Comparison of ENCODE assay signal across 20 cellular contexts in the genomic region with DNA sequence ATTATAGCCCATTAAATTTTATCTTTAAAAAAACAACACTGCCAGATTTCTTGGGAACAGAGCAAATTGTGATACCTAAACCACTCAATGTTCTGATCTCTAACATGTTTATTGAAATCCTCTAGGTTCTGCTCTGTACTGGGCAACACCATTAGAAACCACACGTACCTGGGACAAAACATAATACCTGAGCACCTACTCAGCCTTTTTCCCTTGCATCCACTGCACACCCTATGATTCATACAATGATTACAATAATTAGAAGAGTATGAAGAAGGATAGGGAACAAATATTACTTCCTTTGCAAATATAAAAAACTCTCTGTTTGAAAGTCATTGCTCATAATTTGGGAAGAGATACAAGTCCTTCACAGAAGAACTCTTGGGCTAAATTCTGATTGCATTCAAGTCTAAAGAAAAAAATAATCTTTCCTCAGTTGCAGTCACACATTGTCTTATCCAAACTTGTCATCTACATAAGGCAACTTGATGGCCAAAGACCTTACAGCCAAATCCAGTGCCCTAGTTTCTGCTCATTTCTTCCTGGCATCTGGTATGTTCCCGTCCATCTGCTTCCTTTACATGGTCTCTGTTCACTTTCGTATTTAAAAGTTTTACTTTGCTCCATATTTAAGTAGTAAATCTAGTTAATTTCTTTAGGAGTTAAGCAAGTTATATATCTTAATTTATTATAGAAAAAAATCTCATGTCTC.
DNase-seq lines count a peak whose midpoint lies in the region; ATAC-seq, FAIRE-seq and TF ChIP-seq lines count a peak whose summit lies in the region.
"Had no signal": no experiment of that assay in that cellular context is flagged by ENCODE, and none has a peak within 500 bp of the region (broad histone marks: within the 10 kb centered on the region; RNA-seq: fewer than 3 reads in every experiment).

No MANE protein-coding gene starts in this region.

- POLR2A ChIA-PET in WTC11 (lab: Charles Lee), result no interaction called here

- ATAC-seq in WTC11, result no peak
- ATAC-seq in activated naive CD4-positive, alpha-beta T cell treated with anti-CD3 and anti-CD28 coated beads, Interleukin-2, amount 50 U/mL, for 72 hours, result no peak
- ATAC-seq: CD8-positive, alpha-beta T cell; GM12878; GM23338 had no signal

- peaks cover 14% of the 10 kb centered on the region for H3K4me1 Mint-ChIP-seq in WTC11
- H3K4me1 Mint-ChIP-seq: B cell had no signal

- dilution Hi-C loops in keratinocyte (cut with MboI; ENCODE audit: extremely low pct_ligation_motif_present, low sequenced_read_pairs), result no loop called here

- no peaks in the 10 kb centered on the region for H3K9me3 ChIP-seq in keratinocyte (ENCODE audit: control insufficient read depth, low read depth, low read length)

- H3K9me3 Mint-ChIP-seq in WTC11, result peaks cover 27% of the 10 kb centered on the region
- H3K9me3 Mint-ChIP-seq in activated naive CD4-positive, alpha-beta T cell treated with anti-CD3 and anti-CD28 coated beads, Interleukin-2, amount 50 U/mL, for 72 hours, result peaks cover 23 to 27% of the 10 kb centered on the region in 2 donors
- H3K9me3 Mint-ChIP-seq: GM23338 had no signal

- H4K20me1 ChIP-seq in keratinocyte (ENCODE audit: control insufficient read depth, extremely low read depth, insufficient read depth, low read length), result no peaks in the 10 kb centered on the region
- H4K20me1 ChIP-seq: BLaER1 treated with 17β-estradiol and CSF1 and Interleukin-3, amounts not matched to agents 10 nM and 100 nM had no signal

- H3K36me3 ChIP-seq in keratinocyte (ENCODE audit: control insufficient read depth in 2 of 2, extremely low read depth in 1 of 2, insufficient read depth in 2 of 2, low read length in 2 of 2), result no peaks in the 10 kb centered on the region
- H3K36me3 ChIP-seq: BLaER1 treated with 17β-estradiol and CSF1 and Interleukin-3, amounts not matched to agents 10 nM and 100 nM had no signal

- H3K27ac ChIP-seq in keratinocyte (ENCODE audit: control insufficient read depth, insufficient read depth, low read length), result peak overlapping the region; percentile 80
- H3K27ac ChIP-seq: BLaER1 treated with 17β-estradiol and CSF1 and Interleukin-3, amounts not matched to agents 10 nM and 100 nM; HL-60 had no signal

- no peaks in the 10 kb centered on the region for H3K79me2 ChIP-seq in keratinocyte (ENCODE audit: control insufficient read depth, insufficient read depth, low read length)

- H3K4me3 ChIP-seq in epithelial cell of esophagus (ENCODE audit: low read length), result no peak overlapping the region
- H3K4me3 ChIP-seq in keratinocyte (ENCODE audit: control insufficient read depth in 2 of 3, extremely low read depth in 1 of 3, insufficient read depth in 2 of 3, low read depth in 1 of 3, low read length in 3 of 3), result no peak overlapping the region
- H3K4me3 ChIP-seq: BLaER1 treated with 17β-estradiol and CSF1 and Interleukin-3, amounts not matched to agents 10 nM and 100 nM; GM12878; GM23338 had no signal

- H3K9me1 ChIP-seq in keratinocyte (ENCODE audit: control insufficient read depth, extremely low read depth, insufficient read depth, low read length), result no peaks in the 10 kb centered on the region

- 0 out of 2 replicates have a peak overlapping the region, but pooled peaks have one; percentile 49 for H3K27ac Mint-ChIP-seq in WTC11
- no peak overlapping the region for H3K27ac Mint-ChIP-seq in activated naive CD4-positive, alpha-beta T cell treated with anti-CD3 and anti-CD28 coated beads, Interleukin-2, amount 50 U/mL, for 72 hours
- H3K27ac Mint-ChIP-seq: B cell; CD8-positive, alpha-beta T cell; GM23338 had no signal

- CTCF ChIA-PET in WTC11 (lab: Charles Lee), result no interaction called here

- H3K27me3 Mint-ChIP-seq in WTC11 (ENCODE audit: low read depth), result no peaks in the 10 kb centered on the region
- H3K27me3 Mint-ChIP-seq: B cell had no signal

- H3K4me1 ChIP-seq in keratinocyte (ENCODE audit: control insufficient read depth, extremely low read depth, insufficient read depth, low read length), result peaks cover 30% of the 10 kb centered on the region
- H3K4me1 ChIP-seq: BLaER1 treated with 17β-estradiol and CSF1 and Interleukin-3, amounts not matched to agents 10 nM and 100 nM had no signal

- H3K27me3 ChIP-seq in keratinocyte (ENCODE audit: control insufficient read depth, extremely low read depth, insufficient read depth, low read length), result no peaks in the 10 kb centered on the region
- H3K27me3 ChIP-seq: BLaER1 treated with 17β-estradiol and CSF1 and Interleukin-3, amounts not matched to agents 10 nM and 100 nM had no signal

- peak overlapping the region; percentile 32 for H3K4me2 ChIP-seq in keratinocyte (ENCODE audit: control insufficient read depth, extremely low read depth, insufficient read depth, low read depth, low read length)
- H3K4me2 ChIP-seq: BLaER1 treated with 17β-estradiol and CSF1 and Interleukin-3, amounts not matched to agents 10 nM and 100 nM; GM23338 had no signal

- peak overlapping the region; percentile 51 for H2AFZ ChIP-seq in keratinocyte (ENCODE audit: control insufficient read depth, low read length)
- H2AFZ ChIP-seq: GM23338 had no signal

- H3K36me3 Mint-ChIP-seq in WTC11, result peaks cover 7% of the 10 kb centered on the region
- no peaks in the 10 kb centered on the region for H3K36me3 Mint-ChIP-seq in activated naive CD4-positive, alpha-beta T cell treated with anti-CD3 and anti-CD28 coated beads, Interleukin-2, amount 50 U/mL, for 72 hours
- H3K36me3 Mint-ChIP-seq: CD8-positive, alpha-beta T cell had no signal

- FAIRE-seq in keratinocyte (lab: Jason Lieb, UNC), result peak; percentile 29
- FAIRE-seq: GM12878, GM19239, H54, HTR-8/SVneo had no signal

- H3K9ac ChIP-seq in keratinocyte (ENCODE audit: control insufficient read depth, extremely low read depth, insufficient read depth, low read length), result no peak overlapping the region
- H3K9ac ChIP-seq: BLaER1 treated with 17β-estradiol and CSF1 and Interleukin-3, amounts not matched to agents 10 nM and 100 nM had no signal

- H3K4me3 Mint-ChIP-seq in WTC11, result no peak overlapping the region
- H3K4me3 Mint-ChIP-seq: B cell; CD8-positive, alpha-beta T cell; GM23338 had no signal

- TF ChIP-seq CTCF in WTC11 (IDR thresholded peaks at IDR 0.05) (no peak), epithelial cell of esophagus (IDR thresholded peaks at IDR 0.05; ENCODE audit: insufficient read depth, low read depth, low read length, missing control alignments) (no peak), keratinocyte (optimal IDR thresholded peaks at IDR 0.05 in 1 of 3, IDR thresholded peaks at IDR 0.05 in 1 of 3, conservative IDR thresholded peaks at IDR 0.05 in 1 of 3; ENCODE audit: extremely low read depth in 1 of 3, insufficient read depth in 2 of 3, low read length in 3 of 3) (no peak)

- peak; percentile 11 for DNase-seq in HPDE6-E6E7 (ENCODE audit: extremely low spot score)
- no peak for DNase-seq in WTC11 (ENCODE audit: low spot score)
- DNase-seq in epithelial cell of esophagus (ENCODE audit: low read depth), result peak; percentile 89
- DNase-seq in keratinocyte (ENCODE audit: low read depth, low spot score), result peak; percentile 4
- no peak for DNase-seq in activated naive CD4-positive, alpha-beta T cell treated with anti-CD3 and anti-CD28 coated beads, Interleukin-2, amount 50 U/mL, for 72 hours (ENCODE audit: low spot score in 2 of 2)
- DNase-seq in SIG-M5 (lab: John Stamatoyannopoulos, UW), result no peak
- DNase-seq in NCI-H1694 (lab: John Stamatoyannopoulos, UW), result no peak
- DNase-seq: Calu3; CD8-positive, alpha-beta T cell; DMS79 treated with DMSO at 0.1 percent for 48 hours; HCEC 1CT; IMR-90 had no signal

TF ChIP-seq in WTC11, 78 proteins besides CTCF, POLR2A, EP300 and RAD21 (continues in another document):
- TF ChIP-seq ZNF219 (CRISPR knock-in tag; IDR thresholded peaks at IDR 0.05; ENCODE audit: borderline replicate concordance) (no peak), E2F1 (CRISPR knock-in tag; IDR thresholded peaks at IDR 0.05) (no peak), NFYB (CRISPR knock-in tag; conservative IDR thresholded peaks at IDR 0.05; ENCODE audit: low read depth) (no peak), HMGA2 (CRISPR knock-in tag; IDR thresholded peaks at IDR 0.05) (no peak), ZNF423 (CRISPR knock-in tag; IDR thresholded peaks at IDR 0.05) (no peak), ZNF121 (CRISPR knock-in tag; IDR thresholded peaks at IDR 0.05) (no peak), NR1H2 (CRISPR knock-in tag; IDR thresholded peaks at IDR 0.05) (no peak), SOX15 (CRISPR knock-in tag; IDR thresholded peaks at IDR 0.05) (no peak), FOXP1 (CRISPR knock-in tag; IDR thresholded peaks at IDR 0.05; ENCODE audit: borderline replicate concordance) (no peak), TEAD1 (CRISPR knock-in tag; IDR thresholded peaks at IDR 0.05) (no peak), E2F5 (CRISPR knock-in tag; IDR thresholded peaks at IDR 0.05) (no peak), ESRRA (CRISPR knock-in tag; IDR thresholded peaks at IDR 0.05; ENCODE audit: borderline replicate concordance) (no peak), ZBTB21 (CRISPR knock-in tag; IDR thresholded peaks at IDR 0.05; ENCODE audit: borderline replicate concordance) (no peak)
- TF ChIP-seq, protein P1, sequence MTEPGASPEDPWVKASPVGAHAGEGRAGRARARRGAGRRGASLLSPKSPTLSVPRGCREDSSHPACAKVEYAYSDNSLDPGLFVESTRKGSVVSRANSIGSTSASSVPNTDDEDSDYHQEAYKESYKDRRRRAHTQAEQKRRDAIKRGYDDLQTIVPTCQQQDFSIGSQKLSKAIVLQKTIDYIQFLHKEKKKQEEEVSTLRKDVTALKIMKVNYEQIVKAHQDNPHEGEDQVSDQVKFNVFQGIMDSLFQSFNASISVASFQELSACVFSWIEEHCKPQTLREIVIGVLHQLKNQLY (CRISPR knock-in tag; IDR thresholded peaks at IDR 0.05), result no peak

Comparison
In these comparisons a context has a peak if more than half of its experiments do, and no peak if none do; other contexts are left out.
1. DNase-seq: peak in HPDE6-E6E7 (single experiment), epithelial cell of esophagus (single experiment) and keratinocyte (single experiment); none in WTC11 (single experiment), activated naive CD4-positive, alpha-beta T cell treated with anti-CD3 and anti-CD28 coated beads, Interleukin-2, amount 50 U/mL, for 72 hours (0 of 2), SIG-M5 (single experiment) and NCI-H1694 (single experiment).